In the genomic region with DNA sequence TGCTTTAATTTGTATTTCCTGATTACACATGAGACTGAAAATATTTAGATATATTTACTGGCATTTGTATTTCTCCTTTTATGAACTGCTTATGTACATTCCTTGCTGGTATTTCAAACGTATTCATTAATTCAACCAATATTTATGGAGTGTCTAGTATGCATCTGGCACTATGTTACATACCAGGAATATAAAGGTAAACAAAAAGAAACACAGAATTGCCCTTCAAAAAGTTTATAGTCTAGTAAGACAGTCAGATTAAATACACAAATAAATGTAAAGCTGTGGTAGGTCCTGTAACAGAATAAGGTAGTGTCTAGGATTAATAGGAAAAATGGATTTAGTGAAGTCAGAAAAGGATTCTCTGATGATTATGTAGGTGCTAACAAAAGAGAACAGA, we compare ENCODE assay signal across 1 cellular context.
TF ChIP-seq lines count a peak whose summit lies in the region.

No MANE protein-coding gene starts in this region.

TF ChIP-seq in GM23338, 12 proteins besides CTCF, POLR2A, EP300 and RAD21 (continued from another document):
- TF ChIP-seq, protein P1, sequence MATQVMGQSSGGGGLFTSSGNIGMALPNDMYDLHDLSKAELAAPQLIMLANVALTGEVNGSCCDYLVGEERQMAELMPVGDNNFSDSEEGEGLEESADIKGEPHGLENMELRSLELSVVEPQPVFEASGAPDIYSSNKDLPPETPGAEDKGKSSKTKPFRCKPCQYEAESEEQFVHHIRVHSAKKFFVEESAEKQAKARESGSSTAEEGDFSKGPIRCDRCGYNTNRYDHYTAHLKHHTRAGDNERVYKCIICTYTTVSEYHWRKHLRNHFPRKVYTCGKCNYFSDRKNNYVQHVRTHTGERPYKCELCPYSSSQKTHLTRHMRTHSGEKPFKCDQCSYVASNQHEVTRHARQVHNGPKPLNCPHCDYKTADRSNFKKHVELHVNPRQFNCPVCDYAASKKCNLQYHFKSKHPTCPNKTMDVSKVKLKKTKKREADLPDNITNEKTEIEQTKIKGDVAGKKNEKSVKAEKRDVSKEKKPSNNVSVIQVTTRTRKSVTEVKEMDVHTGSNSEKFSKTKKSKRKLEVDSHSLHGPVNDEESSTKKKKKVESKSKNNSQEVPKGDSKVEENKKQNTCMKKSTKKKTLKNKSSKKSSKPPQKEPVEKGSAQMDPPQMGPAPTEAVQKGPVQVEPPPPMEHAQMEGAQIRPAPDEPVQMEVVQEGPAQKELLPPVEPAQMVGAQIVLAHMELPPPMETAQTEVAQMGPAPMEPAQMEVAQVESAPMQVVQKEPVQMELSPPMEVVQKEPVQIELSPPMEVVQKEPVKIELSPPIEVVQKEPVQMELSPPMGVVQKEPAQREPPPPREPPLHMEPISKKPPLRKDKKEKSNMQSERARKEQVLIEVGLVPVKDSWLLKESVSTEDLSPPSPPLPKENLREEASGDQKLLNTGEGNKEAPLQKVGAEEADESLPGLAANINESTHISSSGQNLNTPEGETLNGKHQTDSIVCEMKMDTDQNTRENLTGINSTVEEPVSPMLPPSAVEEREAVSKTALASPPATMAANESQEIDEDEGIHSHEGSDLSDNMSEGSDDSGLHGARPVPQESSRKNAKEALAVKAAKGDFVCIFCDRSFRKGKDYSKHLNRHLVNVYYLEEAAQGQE (IDR thresholded peaks at IDR 0.05; ENCODE audit: unreplicated experiment): no peak
- TF ChIP-seq, protein P2, sequence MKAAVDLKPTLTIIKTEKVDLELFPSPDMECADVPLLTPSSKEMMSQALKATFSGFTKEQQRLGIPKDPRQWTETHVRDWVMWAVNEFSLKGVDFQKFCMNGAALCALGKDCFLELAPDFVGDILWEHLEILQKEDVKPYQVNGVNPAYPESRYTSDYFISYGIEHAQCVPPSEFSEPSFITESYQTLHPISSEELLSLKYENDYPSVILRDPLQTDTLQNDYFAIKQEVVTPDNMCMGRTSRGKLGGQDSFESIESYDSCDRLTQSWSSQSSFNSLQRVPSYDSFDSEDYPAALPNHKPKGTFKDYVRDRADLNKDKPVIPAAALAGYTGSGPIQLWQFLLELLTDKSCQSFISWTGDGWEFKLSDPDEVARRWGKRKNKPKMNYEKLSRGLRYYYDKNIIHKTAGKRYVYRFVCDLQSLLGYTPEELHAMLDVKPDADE (IDR thresholded peaks at IDR 0.05): no peak
- TF ChIP-seq EZH2 (IDR thresholded peaks at IDR 0.05; ENCODE audit: low read depth, unreplicated experiment) (no peak), NANOG (IDR thresholded peaks at IDR 0.05; ENCODE audit: borderline replicate concordance) (no peak), ZNF331 (CRISPR knock-in tag; IDR thresholded peaks at IDR 0.05; ENCODE audit: low read depth) (no peak)
